21 cellular contexts compared by ENCODE assay signal in genomic region chr11:77441409-77441808, GRCh38. TPM values are rescaled to one million over a fixed set of nuclear protein-coding genes. Genes with fewer than 3 reads are reported as not detected.
DNase-seq lines count a peak whose midpoint lies in the region; ATAC-seq, FAIRE-seq and TF ChIP-seq lines count a peak whose summit lies in the region.
"Had no signal": no experiment of that assay in that cellular context is flagged by ENCODE, and none has a peak within 500 bp of the region (broad histone marks: within the 10 kb centered on the region; RNA-seq: fewer than 3 reads in every experiment).

No MANE protein-coding gene starts in this region.

- H3K4me3 Mint-ChIP-seq in WTC11, result no peak overlapping the region
- no peak overlapping the region for H3K4me3 Mint-ChIP-seq in activated CD8-positive, alpha-beta T cell treated with anti-CD3 and anti-CD28 coated beads for 36 hours
- H3K4me3 Mint-ChIP-seq: B cell; CD8-positive, alpha-beta memory T cell had no signal

- H3K4me1 ChIP-seq in mucosa of descending colon (ENCODE audit: low read depth), result peaks cover 20% of the 10 kb centered on the region

- peaks cover 81% of the 10 kb centered on the region for H3K4me1 Mint-ChIP-seq in WTC11
- peaks cover 3% of the 10 kb centered on the region for H3K4me1 Mint-ChIP-seq in activated CD8-positive, alpha-beta T cell treated with anti-CD3 and anti-CD28 coated beads for 36 hours (ENCODE audit: low read depth)
- H3K4me1 Mint-ChIP-seq: CD8-positive, alpha-beta memory T cell had no signal

- H3K36me3 ChIP-seq in mucosa of descending colon (ENCODE audit: low read depth), result no peaks in the 10 kb centered on the region

- ATAC-seq in WTC11 (no peak), mucosa of descending colon (peak; percentile 62), sciatic nerve (no peak), HG03460 (IDR thresholded peaks at IDR 0.05; ENCODE audit: unreplicated experiment) (no peak)
- ATAC-seq in activated CD8-positive, alpha-beta T cell treated with anti-CD3 and anti-CD28 coated beads for 36 hours, result no peak
- ATAC-seq: HCT116, PC-3 had no signal

- FAIRE-seq in GM18507 (lab: Jason Lieb, UNC), result peak; percentile 69

- TF ChIP-seq CTCF in WTC11 (IDR thresholded peaks at IDR 0.05) (no peak), mucosa of descending colon (IDR thresholded peaks at IDR 0.05) (no peak)
- no peak for TF ChIP-seq CTCF in activated CD8-positive, alpha-beta T cell treated with anti-CD3 and anti-CD28 coated beads for 36 hours (IDR thresholded peaks at IDR 0.05)

- intact Hi-C loops in mucosa of descending colon (cut with DNase I, micrococcal nuclease), result no loop called here
- intact Hi-C loops in sciatic nerve (cut with DNase I), result no loop called here
- intact Hi-C loops in activated CD8-positive, alpha-beta T cell treated with anti-CD3 and anti-CD28 coated beads for 36 hours (cut with micrococcal nuclease), result no loop called here

- 0 out of 2 replicates have a peak overlapping the region, but pooled peaks have one; percentile 71 for H3K27ac Mint-ChIP-seq in WTC11
- no peak overlapping the region for H3K27ac Mint-ChIP-seq in activated CD8-positive, alpha-beta T cell treated with anti-CD3 and anti-CD28 coated beads for 36 hours
- H3K27ac Mint-ChIP-seq: B cell; CD8-positive, alpha-beta memory T cell had no signal

- H3K9me3 Mint-ChIP-seq in WTC11, result no peaks in the 10 kb centered on the region
- H3K9me3 Mint-ChIP-seq in activated CD8-positive, alpha-beta T cell treated with anti-CD3 and anti-CD28 coated beads for 36 hours, result no peaks in the 10 kb centered on the region
- H3K9me3 Mint-ChIP-seq: CD8-positive, alpha-beta memory T cell had no signal

- POLR2A ChIA-PET in WTC11 (lab: Charles Lee), result interaction anchor here (0.5 kb wide), 1 partner anchor 664 kb away, joined by 3 read pairs; no protein-coding TSS in a partner anchor
- POLR2A ChIA-PET in activated CD8-positive, alpha-beta T cell treated with anti-CD3 and anti-CD28 coated beads for 36 hours (lab: Charles Lee), result interaction anchor here (0.6 kb wide), 1 partner anchor 18 kb away, joined by 3 read pairs; no protein-coding TSS in a partner anchor

- no peaks in the 10 kb centered on the region for H3K9me3 ChIP-seq in mucosa of descending colon
- H3K9me3 ChIP-seq: SK-N-SH had no signal

- H3K4me3 ChIP-seq in mucosa of descending colon, result no peak overlapping the region

- CTCF ChIA-PET in WTC11 (lab: Charles Lee), result interaction anchor here (0.7 to 1.6 kb wide), 3 partner anchors 12 to 149 kb away, joined by 3 to 4 read pairs (median 3); no protein-coding TSS in a partner anchor
- CTCF ChIA-PET in activated CD8-positive, alpha-beta T cell treated with anti-CD3 and anti-CD28 coated beads for 36 hours (lab: Charles Lee), result interaction anchor here (1.0 kb wide), 1 partner anchor 16 kb away, joined by 3 read pairs; no protein-coding TSS in a partner anchor

- DNase-seq in GM18507 (ENCODE audit: extremely low spot score, insufficient read length, low read depth), result no peak
- DNase-seq in WTC11 (ENCODE audit: low spot score), result no peak
- no peak for DNase-seq in mucosa of descending colon
- no peak for DNase-seq in sciatic nerve (ENCODE audit: low spot score)
- DNase-seq in CD1c-positive myeloid dendritic cell (ENCODE audit: extremely low spot score), result no peak
- no peak for DNase-seq in activated CD8-positive, alpha-beta T cell treated with anti-CD3 and anti-CD28 coated beads for 36 hours
- DNase-seq: CD8-positive, alpha-beta memory T cell; DMS 273 treated with DMSO at 0.1 percent for 48 hours; DND-41; NCI-H1105 treated with DMSO at 0.1 percent for 48 hours; NCI-H146; NCI-H1930; NCI-H446; NCI-H524 treated with DMSO at 0.1 percent for 48 hours; NCI-H774; PC-3; SK-N-SH; SW 1271 had no signal

- H3K27me3 Mint-ChIP-seq in WTC11 (ENCODE audit: low read depth), result no peaks in the 10 kb centered on the region
- H3K27me3 Mint-ChIP-seq in activated CD8-positive, alpha-beta T cell treated with anti-CD3 and anti-CD28 coated beads for 36 hours, result no peaks in the 10 kb centered on the region

- no peaks in the 10 kb centered on the region for H3K36me3 Mint-ChIP-seq in WTC11
- no peaks in the 10 kb centered on the region for H3K36me3 Mint-ChIP-seq in activated CD8-positive, alpha-beta T cell treated with anti-CD3 and anti-CD28 coated beads for 36 hours (ENCODE audit: low read depth)
- H3K36me3 Mint-ChIP-seq: CD8-positive, alpha-beta memory T cell had no signal

TF ChIP-seq in WTC11, 78 proteins besides CTCF, POLR2A, EP300 and RAD21 (continues in another document):
- TF ChIP-seq STAT6 (CRISPR knock-in tag; conservative IDR thresholded peaks at IDR 0.05; ENCODE audit: low read depth) (no peak), ERG (CRISPR knock-in tag; IDR thresholded peaks at IDR 0.05) (no peak), GRHL2 (CRISPR knock-in tag; IDR thresholded peaks at IDR 0.05; ENCODE audit: insufficient replicate concordance, severe bottlenecking) (no peak), ZNF121 (CRISPR knock-in tag; IDR thresholded peaks at IDR 0.05) (no peak), ZNF317 (CRISPR knock-in tag; IDR thresholded peaks at IDR 0.05; ENCODE audit: borderline replicate concordance, low read depth) (no peak), KAT7 (CRISPR knock-in tag; IDR thresholded peaks at IDR 0.05; ENCODE audit: borderline replicate concordance) (no peak), CDX4 (CRISPR knock-in tag; IDR thresholded peaks at IDR 0.05; ENCODE audit: borderline replicate concordance) (no peak), IRF1 (CRISPR knock-in tag; IDR thresholded peaks at IDR 0.05) (no peak), TEAD1 (CRISPR knock-in tag; IDR thresholded peaks at IDR 0.05) (no peak), ZSCAN18 (CRISPR knock-in tag; IDR thresholded peaks at IDR 0.05) (no peak)

RNA-seq across cellular contexts. Expression of gene PAK1, which starts 32.5 kb away (rescaled TPM):
- 160 to 191 TPM (median 166 TPM) in 3 replicates for total RNA-seq in WTC11 (2021)
- 100 to 1,000 TPM in 2 of 3 donors, 10 to 100 TPM in 1; 73.5 to 125 (median 116) TPM for total RNA-seq in mucosa of descending colon
- total RNA-seq in sciatic nerve, result 31.3 TPM
- total RNA-seq in activated CD8-positive, alpha-beta T cell treated with anti-CD3 and anti-CD28 coated beads for 36 hours, result 10 to 100 TPM; 43.8 to 49.9 TPM
